In the genomic region with DNA sequence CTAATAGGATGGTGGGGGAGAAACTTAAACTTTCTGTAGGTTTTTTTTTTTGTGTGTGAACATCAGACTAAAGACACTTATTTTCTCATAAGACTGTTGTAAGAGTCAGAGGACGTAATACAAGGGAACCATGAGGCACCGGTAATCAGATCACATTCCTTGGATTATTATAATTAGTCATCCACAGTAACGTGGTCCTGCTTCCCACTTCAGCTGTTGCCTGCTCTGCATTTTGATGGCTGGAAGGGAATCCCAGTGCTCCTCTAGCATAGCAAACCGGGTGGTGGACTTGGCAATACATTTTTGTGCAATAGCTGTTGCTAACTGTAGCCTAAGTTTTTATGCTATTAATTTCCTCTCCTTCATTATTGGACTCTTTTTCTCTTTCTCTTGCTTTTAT, we compare ENCODE assay signal across 30 cellular contexts.
"Had no signal": no experiment of that assay in that cellular context is flagged by ENCODE, and none has a peak within 500 bp of the region (broad histone marks: within the 10 kb centered on the region; RNA-seq: fewer than 3 reads in every experiment).

No MANE protein-coding gene starts in this region.

- H3K4me3 Mint-ChIP-seq: activated CD4-positive, alpha-beta T cell treated with anti-CD3 and anti-CD28 coated beads for 36 hours; activated CD8-positive, alpha-beta memory T cell treated with anti-CD3 and anti-CD28 coated beads, Interleukin-2, amount 10 ng/mL, durations not matched to agents 7 days and 5 days; activated CD8-positive, alpha-beta T cell treated with anti-CD3 and anti-CD28 coated beads, Interleukin-2, amount 10 ng/mL, durations not matched to agents 7 days and 5 days; activated naive CD4-positive, alpha-beta T cell treated with anti-CD3 and anti-CD28 coated beads, Interleukin-2, amount 50 U/mL, for 24 hours; activated naive CD8-positive, alpha-beta T cell treated with anti-CD3 and anti-CD28 coated beads, Interleukin-2, amount 50 U/mL, for 24 hours; endodermal cell; immature natural killer cell; mesothelial cell of epicardium; naive thymus-derived CD4-positive, alpha-beta T cell; stimulated activated naive B cell treated with anti-CD40 and anti-IgM and Interleukin-4, amounts not matched to agents 10 μg/mL and 1 μg/mL and 100 μg/mL, for 72 hours had no signal

- H3K27ac Mint-ChIP-seq: activated CD4-positive, alpha-beta T cell treated with anti-CD3 and anti-CD28 coated beads for 36 hours; activated CD8-positive, alpha-beta memory T cell treated with anti-CD3 and anti-CD28 coated beads, Interleukin-2, amount 10 ng/mL, durations not matched to agents 7 days and 5 days; activated CD8-positive, alpha-beta T cell treated with anti-CD3 and anti-CD28 coated beads, Interleukin-2, amount 10 ng/mL, durations not matched to agents 7 days and 5 days; activated naive CD4-positive, alpha-beta T cell treated with anti-CD3 and anti-CD28 coated beads, Interleukin-2, amount 50 U/mL, for 24 hours; activated naive CD8-positive, alpha-beta T cell treated with anti-CD3 and anti-CD28 coated beads, Interleukin-2, amount 50 U/mL, for 24 hours; activated T-helper 2 cell treated with anti-CD3 and anti-CD28 coated beads, Interferon-gamma antibody, Interleukin-2, Interleukin-4, amounts not matched to agents 10 μg/mL and 5 μg/mL and 100 μg/mL, durations not matched to agents 14 hours and 24 hours and 36 hours; endodermal cell; immature natural killer cell; mesothelial cell of epicardium; naive thymus-derived CD4-positive, alpha-beta T cell; stimulated activated naive B cell treated with anti-CD40 and anti-IgM and Interleukin-4, amounts not matched to agents 10 μg/mL and 1 μg/mL and 100 μg/mL, for 72 hours had no signal

- H3K27me3 ChIP-seq: breast epithelium, right atrium auricular region, stomach, tibial artery had no signal

- H3K9me3 ChIP-seq: breast epithelium, pancreas, psoas muscle, right atrium auricular region, stomach, tibial artery had no signal

- H3K36me3 ChIP-seq: breast epithelium, pancreas, right atrium auricular region, stomach, tibial artery had no signal

- H3K27me3 Mint-ChIP-seq: activated CD8-positive, alpha-beta memory T cell treated with anti-CD3 and anti-CD28 coated beads, Interleukin-2, amount 10 ng/mL, durations not matched to agents 7 days and 5 days; activated naive CD4-positive, alpha-beta T cell treated with anti-CD3 and anti-CD28 coated beads, Interleukin-2, amount 50 U/mL, for 24 hours; stimulated activated naive B cell treated with anti-CD40 and anti-IgM and Interleukin-4, amounts not matched to agents 10 μg/mL and 1 μg/mL and 100 μg/mL, for 72 hours had no signal

- H3K9me3 Mint-ChIP-seq: activated naive CD4-positive, alpha-beta T cell treated with anti-CD3 and anti-CD28 coated beads, Interleukin-2, amount 50 U/mL, for 24 hours; activated naive CD8-positive, alpha-beta T cell treated with anti-CD3 and anti-CD28 coated beads, Interleukin-2, amount 50 U/mL, for 24 hours; activated T-helper 2 cell treated with anti-CD3 and anti-CD28 coated beads, Interferon-gamma antibody, Interleukin-2, Interleukin-4, amounts not matched to agents 10 μg/mL and 5 μg/mL and 100 μg/mL, durations not matched to agents 14 hours and 24 hours and 36 hours; endodermal cell; immature natural killer cell; mesothelial cell of epicardium; naive thymus-derived CD4-positive, alpha-beta T cell; stimulated activated naive B cell treated with anti-CD40 and anti-IgM and Interleukin-4, amounts not matched to agents 10 μg/mL and 1 μg/mL and 100 μg/mL, for 72 hours had no signal

- H3K27ac ChIP-seq: breast epithelium, pancreas, psoas muscle, right atrium auricular region, stomach, tibial artery had no signal

- H3K4me1 Mint-ChIP-seq: activated CD4-positive, alpha-beta T cell treated with anti-CD3 and anti-CD28 coated beads for 36 hours; activated CD8-positive, alpha-beta memory T cell treated with anti-CD3 and anti-CD28 coated beads, Interleukin-2, amount 10 ng/mL, durations not matched to agents 7 days and 5 days; activated naive CD4-positive, alpha-beta T cell treated with anti-CD3 and anti-CD28 coated beads, Interleukin-2, amount 50 U/mL, for 24 hours; activated naive CD8-positive, alpha-beta T cell treated with anti-CD3 and anti-CD28 coated beads, Interleukin-2, amount 50 U/mL, for 24 hours; immature natural killer cell; naive thymus-derived CD4-positive, alpha-beta T cell; stimulated activated naive B cell treated with anti-CD40 and anti-IgM and Interleukin-4, amounts not matched to agents 10 μg/mL and 1 μg/mL and 100 μg/mL, for 72 hours had no signal

- H3K4me1 ChIP-seq: breast epithelium, pancreas, psoas muscle had no signal

- H3K4me3 ChIP-seq: breast epithelium, pancreas, psoas muscle, right atrium auricular region, stomach, tibial artery had no signal

- H3K36me3 Mint-ChIP-seq: activated CD8-positive, alpha-beta memory T cell treated with anti-CD3 and anti-CD28 coated beads, Interleukin-2, amount 10 ng/mL, durations not matched to agents 7 days and 5 days; activated naive CD4-positive, alpha-beta T cell treated with anti-CD3 and anti-CD28 coated beads, Interleukin-2, amount 50 U/mL, for 24 hours; immature natural killer cell; mesothelial cell of epicardium; naive thymus-derived CD4-positive, alpha-beta T cell; stimulated activated naive B cell treated with anti-CD40 and anti-IgM and Interleukin-4, amounts not matched to agents 10 μg/mL and 1 μg/mL and 100 μg/mL, for 72 hours had no signal

- DNase-seq: activated CD4-positive, alpha-beta T cell treated with anti-CD3 and anti-CD28 coated beads for 36 hours; activated CD4-positive, CD25-positive, alpha-beta regulatory T cell; activated CD8-positive, alpha-beta memory T cell treated with anti-CD3 and anti-CD28 coated beads, Interleukin-2, amount 10 ng/mL, durations not matched to agents 7 days and 5 days; activated CD8-positive, alpha-beta T cell treated with anti-CD3 and anti-CD28 coated beads, Interleukin-2, amount 10 ng/mL, durations not matched to agents 7 days and 5 days; activated naive CD8-positive, alpha-beta T cell treated with anti-CD3 and anti-CD28 coated beads, Interleukin-2, amount 50 U/mL, for 24 hours; activated T-cell treated with anti-CD3 and anti-CD28 coated beads, Interleukin-2, amount 50 U/mL, for 48 hours; amygdala; central memory CD4-positive, alpha-beta T cell; endodermal cell; foreskin fibroblast; head of caudate nucleus; hippocampal formation; immature natural killer cell; kidney; left colon; mammary epithelial cell; naive thymus-derived CD4-positive, alpha-beta T cell; pancreas; psoas muscle; stimulated activated CD4-positive, alpha-beta T cell treated with anti-CD3 and anti-CD28 coated beads, Interleukin-15, amount 100 ng/mL, for 24 hours; stimulated activated CD4-positive, alpha-beta T cell treated with anti-CD3 and anti-CD28 coated beads, Interleukin-2, amount 100 ng/mL, for 24 hours; stimulated activated naive B cell treated with anti-CD40 and anti-IgM and Interleukin-4, amounts not matched to agents 10 μg/mL and 1 μg/mL and 100 μg/mL, for 72 hours; stomach; tibial artery had no signal

- ATAC-seq: activated CD4-positive, alpha-beta T cell treated with anti-CD3 and anti-CD28 coated beads for 36 hours; activated CD8-positive, alpha-beta memory T cell treated with anti-CD3 and anti-CD28 coated beads, Interleukin-2, amount 10 ng/mL, durations not matched to agents 7 days and 5 days; activated CD8-positive, alpha-beta T cell treated with anti-CD3 and anti-CD28 coated beads, Interleukin-2, amount 10 ng/mL, durations not matched to agents 7 days and 5 days; activated naive CD8-positive, alpha-beta T cell treated with anti-CD3 and anti-CD28 coated beads, Interleukin-2, amount 50 U/mL, for 24 hours; esophagus mucosa; left colon; naive thymus-derived CD4-positive, alpha-beta T cell; pancreas; psoas muscle; stimulated activated naive B cell treated with anti-CD40 and anti-IgM and Interleukin-4, amounts not matched to agents 10 μg/mL and 1 μg/mL and 100 μg/mL, for 72 hours had no signal
